1 cellular context compared by ENCODE assay signal in the genomic region with DNA sequence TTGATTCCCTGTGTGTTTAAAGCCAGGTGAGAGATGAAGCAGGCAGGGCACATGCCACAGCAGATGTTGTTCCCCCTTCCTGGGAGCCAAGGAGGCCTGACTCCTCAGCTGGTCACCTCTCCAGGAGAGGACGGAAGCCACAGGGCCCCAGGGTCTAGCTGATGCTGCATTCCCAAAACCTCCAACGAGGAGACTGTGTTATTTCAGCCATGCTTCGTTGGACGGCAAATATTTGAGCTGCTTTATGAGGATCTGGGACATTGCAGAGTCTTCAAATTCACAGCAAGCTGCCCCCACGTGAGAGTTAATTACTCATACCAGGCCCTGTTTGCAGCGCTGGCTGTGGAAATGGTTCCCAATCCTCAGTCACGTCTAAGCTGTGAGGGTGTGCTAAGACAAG.
TF ChIP-seq lines count a peak whose summit lies in the region.

No MANE protein-coding gene starts in this region.

TF ChIP-seq in WTC11, 78 proteins besides CTCF, POLR2A, EP300 and RAD21 (continued from another document):
- TF ChIP-seq, protein P1, sequence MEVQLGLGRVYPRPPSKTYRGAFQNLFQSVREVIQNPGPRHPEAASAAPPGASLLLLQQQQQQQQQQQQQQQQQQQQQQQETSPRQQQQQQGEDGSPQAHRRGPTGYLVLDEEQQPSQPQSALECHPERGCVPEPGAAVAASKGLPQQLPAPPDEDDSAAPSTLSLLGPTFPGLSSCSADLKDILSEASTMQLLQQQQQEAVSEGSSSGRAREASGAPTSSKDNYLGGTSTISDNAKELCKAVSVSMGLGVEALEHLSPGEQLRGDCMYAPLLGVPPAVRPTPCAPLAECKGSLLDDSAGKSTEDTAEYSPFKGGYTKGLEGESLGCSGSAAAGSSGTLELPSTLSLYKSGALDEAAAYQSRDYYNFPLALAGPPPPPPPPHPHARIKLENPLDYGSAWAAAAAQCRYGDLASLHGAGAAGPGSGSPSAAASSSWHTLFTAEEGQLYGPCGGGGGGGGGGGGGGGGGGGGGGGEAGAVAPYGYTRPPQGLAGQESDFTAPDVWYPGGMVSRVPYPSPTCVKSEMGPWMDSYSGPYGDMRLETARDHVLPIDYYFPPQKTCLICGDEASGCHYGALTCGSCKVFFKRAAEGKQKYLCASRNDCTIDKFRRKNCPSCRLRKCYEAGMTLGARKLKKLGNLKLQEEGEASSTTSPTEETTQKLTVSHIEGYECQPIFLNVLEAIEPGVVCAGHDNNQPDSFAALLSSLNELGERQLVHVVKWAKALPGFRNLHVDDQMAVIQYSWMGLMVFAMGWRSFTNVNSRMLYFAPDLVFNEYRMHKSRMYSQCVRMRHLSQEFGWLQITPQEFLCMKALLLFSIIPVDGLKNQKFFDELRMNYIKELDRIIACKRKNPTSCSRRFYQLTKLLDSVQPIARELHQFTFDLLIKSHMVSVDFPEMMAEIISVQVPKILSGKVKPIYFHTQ (CRISPR knock-in tag; IDR thresholded peaks at IDR 0.05) = no peak
